Comparison of ENCODE assay signal across 8 cellular contexts in the genomic region with DNA sequence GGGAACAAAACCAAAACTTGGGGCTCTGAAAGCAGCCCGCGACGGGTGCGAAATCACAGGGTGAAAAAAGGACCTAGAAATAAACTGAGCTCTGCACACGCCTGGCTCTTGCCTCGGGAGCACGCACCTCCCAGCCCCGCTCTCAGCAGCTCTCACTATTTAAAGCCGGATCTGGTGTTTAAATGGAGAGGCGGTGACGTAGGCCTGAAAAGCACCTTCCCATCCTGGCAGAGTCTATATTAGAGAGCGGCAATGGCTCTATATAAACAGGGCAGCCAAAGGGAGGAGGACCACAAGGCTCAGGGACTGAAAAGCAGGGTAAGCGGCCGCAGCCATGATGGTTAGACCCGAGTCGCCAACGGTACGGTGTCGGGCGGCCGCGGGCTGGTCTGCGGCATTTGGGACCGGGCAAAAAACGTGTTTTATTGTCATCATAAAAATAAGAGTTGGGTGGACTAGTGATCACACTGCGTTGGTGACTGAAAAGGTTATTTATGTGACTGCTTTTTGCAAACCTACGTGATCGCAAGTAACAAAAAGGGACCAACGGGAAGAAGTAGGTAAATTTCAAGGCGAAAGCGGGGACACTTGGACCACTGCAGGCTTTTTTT. TPM values are rescaled to one million over a fixed set of nuclear protein-coding genes. Genes with fewer than 3 reads are reported as not detected.
DNase-seq lines count a peak whose midpoint lies in the region; ATAC-seq and FAIRE-seq lines count a peak whose summit lies in the region.

No MANE protein-coding gene starts in this region.

- peak; percentile 58 for ATAC-seq in GM21381 (IDR thresholded peaks at IDR 0.05; ENCODE audit: unreplicated experiment)
- ATAC-seq in activated CD8-positive, alpha-beta memory T cell treated with anti-CD3 and anti-CD28 coated beads, Interleukin-2, amount 10 ng/mL, durations not matched to agents 7 days and 5 days: peak; percentile 63
- peak; percentile 64 for ATAC-seq in effector memory CD8-positive, alpha-beta T cell (replicated peaks)
- ATAC-seq in memory B cell (ENCODE audit: low read depth): peak; percentile 60

- H3K9me3 Mint-ChIP-seq in activated CD8-positive, alpha-beta memory T cell treated with anti-CD3 and anti-CD28 coated beads, Interleukin-2, amount 10 ng/mL, durations not matched to agents 7 days and 5 days (ENCODE audit: low read depth): no peaks in the 10 kb centered on the region
- H3K9me3 Mint-ChIP-seq in effector memory CD8-positive, alpha-beta T cell: peaks cover 0 to 2% of the 10 kb centered on the region in 2 donors
- no peaks in the 10 kb centered on the region for H3K9me3 Mint-ChIP-seq in memory B cell

- DNase-seq in COR-L47 (lab: John Stamatoyannopoulos, UW) (peak; percentile 97), HTR-8/SVneo (ENCODE audit: insufficient read length, low spot score) (peak; percentile 86), NOMO-1 treated with DMSO at 0.1 percent for 48 hours (lab: John Stamatoyannopoulos, UW; ENCODE audit: unreplicated experiment) (peak; percentile 95), memory B cell (ENCODE audit: low spot score in 2 of 2) (peak; percentile 94 to 97)
- peak; percentile 91 for DNase-seq in activated CD8-positive, alpha-beta memory T cell treated with anti-CD3 and anti-CD28 coated beads, Interleukin-2, amount 10 ng/mL, durations not matched to agents 7 days and 5 days
- DNase-seq in effector memory CD8-positive, alpha-beta T cell: peak; percentile 86 to 93 (median 89)
- DNase-seq in stimulated activated CD8-positive, alpha-beta memory T cell treated with anti-CD3 and anti-CD28 coated beads, Interleukin-12 subunit alpha, Interleukin-12 subunit beta, amount 100 ng/mL, for 1 hour (ENCODE audit: low read depth): peak; percentile 75

- H3K27me3 Mint-ChIP-seq in activated CD8-positive, alpha-beta memory T cell treated with anti-CD3 and anti-CD28 coated beads, Interleukin-2, amount 10 ng/mL, durations not matched to agents 7 days and 5 days: peaks cover 3% of the 10 kb centered on the region
- H3K27me3 Mint-ChIP-seq in effector memory CD8-positive, alpha-beta T cell: no peaks in the 10 kb centered on the region
- H3K27me3 Mint-ChIP-seq in memory B cell: no peaks in the 10 kb centered on the region

- H3K27ac Mint-ChIP-seq in activated CD8-positive, alpha-beta memory T cell treated with anti-CD3 and anti-CD28 coated beads, Interleukin-2, amount 10 ng/mL, durations not matched to agents 7 days and 5 days: peak overlapping the region; percentile 99
- H3K27ac Mint-ChIP-seq in effector memory CD8-positive, alpha-beta T cell: peak overlapping the region; percentile 98 to 100
- H3K27ac Mint-ChIP-seq in memory B cell: peak overlapping the region; percentile 99

- CTCF ChIA-PET in activated CD8-positive, alpha-beta memory T cell treated with anti-CD3 and anti-CD28 coated beads, Interleukin-2, amount 10 ng/mL, durations not matched to agents 7 days and 5 days (lab: Charles Lee): interaction anchor here (1.0 to 1.4 kb wide), 6 partner anchors 21 to 283 kb away, joined by 3 to 7 read pairs (median 4); no protein-coding TSS in a partner anchor

- H3K36me3 Mint-ChIP-seq in activated CD8-positive, alpha-beta memory T cell treated with anti-CD3 and anti-CD28 coated beads, Interleukin-2, amount 10 ng/mL, durations not matched to agents 7 days and 5 days: peaks cover 29% of the 10 kb centered on the region
- H3K36me3 Mint-ChIP-seq in effector memory CD8-positive, alpha-beta T cell (ENCODE audit: insufficient read depth): peaks cover 60% of the 10 kb centered on the region
- peaks cover 2% of the 10 kb centered on the region for H3K36me3 Mint-ChIP-seq in memory B cell

- FAIRE-seq in HTR-8/SVneo (lab: Jason Lieb, UNC): peak; percentile 86

- peaks cover 44% of the 10 kb centered on the region for H3K4me1 Mint-ChIP-seq in activated CD8-positive, alpha-beta memory T cell treated with anti-CD3 and anti-CD28 coated beads, Interleukin-2, amount 10 ng/mL, durations not matched to agents 7 days and 5 days
- H3K4me1 Mint-ChIP-seq in effector memory CD8-positive, alpha-beta T cell (ENCODE audit: low read depth in 2 of 2): peaks cover 13 to 20% of the 10 kb centered on the region in 2 donors
- peaks cover 6% of the 10 kb centered on the region for H3K4me1 Mint-ChIP-seq in memory B cell

- H3K4me3 Mint-ChIP-seq in activated CD8-positive, alpha-beta memory T cell treated with anti-CD3 and anti-CD28 coated beads, Interleukin-2, amount 10 ng/mL, durations not matched to agents 7 days and 5 days: peak overlapping the region; percentile 93
- H3K4me3 Mint-ChIP-seq in effector memory CD8-positive, alpha-beta T cell: peak overlapping the region; percentile 99
- H3K4me3 Mint-ChIP-seq in memory B cell: peak overlapping the region; percentile 91

RNA-seq across cellular contexts. Expression of a gene that starts 1.4 kb away (rescaled TPM):
- 10 to 100 TPM; 32.2 to 34.7 TPM for total RNA-seq in activated CD8-positive, alpha-beta memory T cell treated with anti-CD3 and anti-CD28 coated beads, Interleukin-2, amount 10 ng/mL, durations not matched to agents 7 days and 5 days

Comparison
In these comparisons a context has a peak if more than half of its experiments do, and no peak if none do; other contexts are left out.
1. Peak in every context shown above with its lines: DNase-seq and ATAC-seq.